1 cellular context compared by ENCODE assay signal in genomic region chr5:173188280-173188679, GRCh38.
A peak's percentile ranks its signal among the peaks of the same experiment; 100 is the strongest.
TF ChIP-seq lines count a peak whose summit lies in the region.

No MANE protein-coding gene starts in this region.

TF ChIP-seq in K562, 482 proteins besides CTCF, POLR2A, EP300 and RAD21 (continued from another document):
- TF ChIP-seq ARID4B (CRISPR knock-in tag; IDR thresholded peaks at IDR 0.05) (no peak), FOXO4 (CRISPR knock-in tag; IDR thresholded peaks at IDR 0.05) (no peak), NR2C1 (IDR thresholded peaks at IDR 0.05) (no peak), NR2C1 (tag; IDR thresholded peaks at IDR 0.05) (no peak), TAL1 (IDR thresholded peaks at IDR 0.05) (no peak), CUX1 (CRISPR knock-in tag; IDR thresholded peaks at IDR 0.05) (peak; percentile 89), GTF2A2 (tag; IDR thresholded peaks at IDR 0.05) (no peak), MCM3 (IDR thresholded peaks at IDR 0.05) (no peak), ZFX (CRISPR knock-in tag; IDR thresholded peaks at IDR 0.05) (no peak), ZNF644 (tag; IDR thresholded peaks at IDR 0.05; ENCODE audit: low read depth) (no peak)
